Comparison of ENCODE assay signal across 1 cellular context in genomic region chr1:70411360-70411844, GRCh38.
TF ChIP-seq lines count a peak whose summit lies in the region.

No MANE protein-coding gene starts in this region.

TF ChIP-seq in HepG2, 621 proteins besides CTCF, POLR2A, EP300 and RAD21 (continued from another document and continues in another):
- no peak for TF ChIP-seq TCF7L2 (IDR thresholded peaks at IDR 0.05; ENCODE audit: low read depth, low read length)
- TF ChIP-seq HOXA7 (CRISPR knock-in tag; IDR thresholded peaks at IDR 0.05): no peak
- peak; percentile 13 for TF ChIP-seq ASH2L (IDR thresholded peaks at IDR 0.05; ENCODE audit: insufficient read length, low read depth, low read length)
- 0 out of 2 replicates have a peak, but pooled peaks have one; percentile 4 for TF ChIP-seq ZNF296 (CRISPR knock-in tag; conservative IDR thresholded peaks at IDR 0.05)
- TF ChIP-seq ZNF883 (CRISPR knock-in tag; IDR thresholded peaks at IDR 0.05; ENCODE audit: not compliant biosample characterization): peak; percentile 3
- 0 out of 2 replicates have a peak, but pooled peaks have one; percentile 9 for TF ChIP-seq ZSCAN20 (CRISPR knock-in tag; IDR thresholded peaks at IDR 0.05; ENCODE audit: borderline replicate concordance)
- peak; percentile 55 for TF ChIP-seq ZEB1 (IDR thresholded peaks at IDR 0.05; ENCODE audit: insufficient replicate concordance, low read depth)
- TF ChIP-seq ZNF652 (CRISPR knock-in tag; IDR thresholded peaks at IDR 0.05; ENCODE audit: borderline replicate concordance, low read depth): no peak
- TF ChIP-seq, protein P1, sequence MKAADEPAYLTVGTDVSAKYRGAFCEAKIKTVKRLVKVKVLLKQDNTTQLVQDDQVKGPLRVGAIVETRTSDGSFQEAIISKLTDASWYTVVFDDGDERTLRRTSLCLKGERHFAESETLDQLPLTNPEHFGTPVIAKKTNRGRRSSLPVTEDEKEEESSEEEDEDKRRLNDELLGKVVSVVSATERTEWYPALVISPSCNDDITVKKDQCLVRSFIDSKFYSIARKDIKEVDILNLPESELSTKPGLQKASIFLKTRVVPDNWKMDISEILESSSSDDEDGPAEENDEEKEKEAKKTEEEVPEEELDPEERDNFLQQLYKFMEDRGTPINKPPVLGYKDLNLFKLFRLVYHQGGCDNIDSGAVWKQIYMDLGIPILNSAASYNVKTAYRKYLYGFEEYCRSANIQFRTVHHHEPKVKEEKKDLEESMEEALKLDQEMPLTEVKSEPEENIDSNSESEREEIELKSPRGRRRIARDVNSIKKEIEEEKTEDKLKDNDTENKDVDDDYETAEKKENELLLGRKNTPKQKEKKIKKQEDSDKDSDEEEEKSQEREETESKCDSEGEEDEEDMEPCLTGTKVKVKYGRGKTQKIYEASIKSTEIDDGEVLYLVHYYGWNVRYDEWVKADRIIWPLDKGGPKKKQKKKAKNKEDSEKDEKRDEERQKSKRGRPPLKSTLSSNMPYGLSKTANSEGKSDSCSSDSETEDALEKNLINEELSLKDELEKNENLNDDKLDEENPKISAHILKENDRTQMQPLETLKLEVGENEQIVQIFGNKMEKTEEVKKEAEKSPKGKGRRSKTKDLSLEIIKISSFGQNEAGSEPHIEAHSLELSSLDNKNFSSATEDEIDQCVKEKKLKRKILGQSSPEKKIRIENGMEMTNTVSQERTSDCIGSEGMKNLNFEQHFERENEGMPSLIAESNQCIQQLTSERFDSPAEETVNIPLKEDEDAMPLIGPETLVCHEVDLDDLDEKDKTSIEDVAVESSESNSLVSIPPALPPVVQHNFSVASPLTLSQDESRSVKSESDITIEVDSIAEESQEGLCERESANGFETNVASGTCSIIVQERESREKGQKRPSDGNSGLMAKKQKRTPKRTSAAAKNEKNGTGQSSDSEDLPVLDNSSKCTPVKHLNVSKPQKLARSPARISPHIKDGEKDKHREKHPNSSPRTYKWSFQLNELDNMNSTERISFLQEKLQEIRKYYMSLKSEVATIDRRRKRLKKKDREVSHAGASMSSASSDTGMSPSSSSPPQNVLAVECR (CRISPR knock-in tag; IDR thresholded peaks at IDR 0.05; ENCODE audit: borderline replicate concordance): peak; percentile 18
- no peak for TF ChIP-seq ZNF382 (CRISPR knock-in tag; IDR thresholded peaks at IDR 0.05; ENCODE audit: borderline replicate concordance)
- 0 out of 2 replicates have a peak, but pooled peaks have one; percentile 9 for TF ChIP-seq ZNF891 (CRISPR knock-in tag; IDR thresholded peaks at IDR 0.05)
- TF ChIP-seq PRDM10 (CRISPR knock-in tag; IDR thresholded peaks at IDR 0.05; ENCODE audit: low read depth): no peak
- TF ChIP-seq HNF4A (CRISPR knock-in tag; IDR thresholded peaks at IDR 0.05): no peak
- no peak for TF ChIP-seq ATF2 (CRISPR knock-in tag; IDR thresholded peaks at IDR 0.05)
- TF ChIP-seq, protein P2, sequence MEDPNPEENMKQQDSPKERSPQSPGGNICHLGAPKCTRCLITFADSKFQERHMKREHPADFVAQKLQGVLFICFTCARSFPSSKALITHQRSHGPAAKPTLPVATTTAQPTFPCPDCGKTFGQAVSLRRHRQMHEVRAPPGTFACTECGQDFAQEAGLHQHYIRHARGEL (CRISPR knock-in tag; IDR thresholded peaks at IDR 0.05): no peak
- TF ChIP-seq RXRA (CRISPR knock-in tag; IDR thresholded peaks at IDR 0.05): no peak
- TF ChIP-seq RAD51 (IDR thresholded peaks at IDR 0.05; ENCODE audit: borderline replicate concordance): no peak
- TF ChIP-seq SNRNP70 (IDR thresholded peaks at IDR 0.05; ENCODE audit: low read depth, low read length): no peak
- no peak for TF ChIP-seq ZNF552 (CRISPR knock-in tag; IDR thresholded peaks at IDR 0.05; ENCODE audit: borderline replicate concordance)
- TF ChIP-seq, protein P3, sequence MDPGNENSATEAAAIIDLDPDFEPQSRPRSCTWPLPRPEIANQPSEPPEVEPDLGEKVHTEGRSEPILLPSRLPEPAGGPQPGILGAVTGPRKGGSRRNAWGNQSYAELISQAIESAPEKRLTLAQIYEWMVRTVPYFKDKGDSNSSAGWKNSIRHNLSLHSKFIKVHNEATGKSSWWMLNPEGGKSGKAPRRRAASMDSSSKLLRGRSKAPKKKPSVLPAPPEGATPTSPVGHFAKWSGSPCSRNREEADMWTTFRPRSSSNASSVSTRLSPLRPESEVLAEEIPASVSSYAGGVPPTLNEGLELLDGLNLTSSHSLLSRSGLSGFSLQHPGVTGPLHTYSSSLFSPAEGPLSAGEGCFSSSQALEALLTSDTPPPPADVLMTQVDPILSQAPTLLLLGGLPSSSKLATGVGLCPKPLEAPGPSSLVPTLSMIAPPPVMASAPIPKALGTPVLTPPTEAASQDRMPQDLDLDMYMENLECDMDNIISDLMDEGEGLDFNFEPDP (CRISPR knock-in tag; conservative IDR thresholded peaks at IDR 0.05): no peak
- TF ChIP-seq AGO2 (optimal IDR thresholded peaks at IDR 0.05; ENCODE audit: low read depth, low read length): no peak
- no peak for TF ChIP-seq SMYD3 (CRISPR knock-in tag; IDR thresholded peaks at IDR 0.05)
- TF ChIP-seq GPN1 (CRISPR knock-in tag; IDR thresholded peaks at IDR 0.05; ENCODE audit: borderline replicate concordance): no peak
- peak; percentile 13 for TF ChIP-seq U2AF1 (optimal IDR thresholded peaks at IDR 0.05; ENCODE audit: low read depth, low read length)
- no peak for TF ChIP-seq SNAI1 (CRISPR knock-in tag; IDR thresholded peaks at IDR 0.05; ENCODE audit: borderline replicate concordance)
- TF ChIP-seq PHF20 (CRISPR knock-in tag; IDR thresholded peaks at IDR 0.05): no peak
- TF ChIP-seq RBFOX2 (IDR thresholded peaks at IDR 0.05; ENCODE audit: low read depth, low read length): 0 out of 2 replicates have a peak, but pooled peaks have one; percentile 28
- 0 out of 2 replicates have a peak, but pooled peaks have one; percentile 9 for TF ChIP-seq MAX (IDR thresholded peaks at IDR 0.05)
- no peak for TF ChIP-seq FLYWCH1 (CRISPR knock-in tag; IDR thresholded peaks at IDR 0.05)
- TF ChIP-seq, protein P4, sequence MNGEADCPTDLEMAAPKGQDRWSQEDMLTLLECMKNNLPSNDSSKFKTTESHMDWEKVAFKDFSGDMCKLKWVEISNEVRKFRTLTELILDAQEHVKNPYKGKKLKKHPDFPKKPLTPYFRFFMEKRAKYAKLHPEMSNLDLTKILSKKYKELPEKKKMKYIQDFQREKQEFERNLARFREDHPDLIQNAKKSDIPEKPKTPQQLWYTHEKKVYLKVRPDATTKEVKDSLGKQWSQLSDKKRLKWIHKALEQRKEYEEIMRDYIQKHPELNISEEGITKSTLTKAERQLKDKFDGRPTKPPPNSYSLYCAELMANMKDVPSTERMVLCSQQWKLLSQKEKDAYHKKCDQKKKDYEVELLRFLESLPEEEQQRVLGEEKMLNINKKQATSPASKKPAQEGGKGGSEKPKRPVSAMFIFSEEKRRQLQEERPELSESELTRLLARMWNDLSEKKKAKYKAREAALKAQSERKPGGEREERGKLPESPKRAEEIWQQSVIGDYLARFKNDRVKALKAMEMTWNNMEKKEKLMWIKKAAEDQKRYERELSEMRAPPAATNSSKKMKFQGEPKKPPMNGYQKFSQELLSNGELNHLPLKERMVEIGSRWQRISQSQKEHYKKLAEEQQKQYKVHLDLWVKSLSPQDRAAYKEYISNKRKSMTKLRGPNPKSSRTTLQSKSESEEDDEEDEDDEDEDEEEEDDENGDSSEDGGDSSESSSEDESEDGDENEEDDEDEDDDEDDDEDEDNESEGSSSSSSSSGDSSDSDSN (CRISPR knock-in tag; IDR thresholded peaks at IDR 0.05): 0 out of 2 replicates have a peak, but pooled peaks have one; percentile 37
- 0 out of 2 replicates have a peak, but pooled peaks have one; percentile 40 for TF ChIP-seq MYPOP (CRISPR knock-in tag; IDR thresholded peaks at IDR 0.05)
- TF ChIP-seq ZNF513 (CRISPR knock-in tag; conservative IDR thresholded peaks at IDR 0.05): no peak
- 0 out of 2 replicates have a peak, but pooled peaks have one; percentile 4 for TF ChIP-seq FOXA3 (CRISPR knock-in tag; IDR thresholded peaks at IDR 0.05)
- TF ChIP-seq KDM4B (CRISPR knock-in tag; IDR thresholded peaks at IDR 0.05): no peak; the same call in 1 of the 2 replicates
- TF ChIP-seq, protein P5, sequence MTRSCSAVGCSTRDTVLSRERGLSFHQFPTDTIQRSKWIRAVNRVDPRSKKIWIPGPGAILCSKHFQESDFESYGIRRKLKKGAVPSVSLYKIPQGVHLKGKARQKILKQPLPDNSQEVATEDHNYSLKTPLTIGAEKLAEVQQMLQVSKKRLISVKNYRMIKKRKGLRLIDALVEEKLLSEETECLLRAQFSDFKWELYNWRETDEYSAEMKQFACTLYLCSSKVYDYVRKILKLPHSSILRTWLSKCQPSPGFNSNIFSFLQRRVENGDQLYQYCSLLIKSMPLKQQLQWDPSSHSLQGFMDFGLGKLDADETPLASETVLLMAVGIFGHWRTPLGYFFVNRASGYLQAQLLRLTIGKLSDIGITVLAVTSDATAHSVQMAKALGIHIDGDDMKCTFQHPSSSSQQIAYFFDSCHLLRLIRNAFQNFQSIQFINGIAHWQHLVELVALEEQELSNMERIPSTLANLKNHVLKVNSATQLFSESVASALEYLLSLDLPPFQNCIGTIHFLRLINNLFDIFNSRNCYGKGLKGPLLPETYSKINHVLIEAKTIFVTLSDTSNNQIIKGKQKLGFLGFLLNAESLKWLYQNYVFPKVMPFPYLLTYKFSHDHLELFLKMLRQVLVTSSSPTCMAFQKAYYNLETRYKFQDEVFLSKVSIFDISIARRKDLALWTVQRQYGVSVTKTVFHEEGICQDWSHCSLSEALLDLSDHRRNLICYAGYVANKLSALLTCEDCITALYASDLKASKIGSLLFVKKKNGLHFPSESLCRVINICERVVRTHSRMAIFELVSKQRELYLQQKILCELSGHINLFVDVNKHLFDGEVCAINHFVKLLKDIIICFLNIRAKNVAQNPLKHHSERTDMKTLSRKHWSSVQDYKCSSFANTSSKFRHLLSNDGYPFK (CRISPR knock-in tag; IDR thresholded peaks at IDR 0.05; ENCODE audit: borderline replicate concordance): 0 out of 2 replicates have a peak, but pooled peaks have one; percentile 16
- TF ChIP-seq ZNF20 (CRISPR knock-in tag; IDR thresholded peaks at IDR 0.05): 0 out of 2 replicates have a peak, but pooled peaks have one; percentile 43
- peak; percentile 2; the same call in 1 of the 2 replicates for TF ChIP-seq YEATS4 (CRISPR knock-in tag; IDR thresholded peaks at IDR 0.05; ENCODE audit: borderline replicate concordance)
- no peak for TF ChIP-seq ZNF75D (CRISPR knock-in tag; IDR thresholded peaks at IDR 0.05; ENCODE audit: borderline replicate concordance)
- TF ChIP-seq ZNF34 (CRISPR knock-in tag; IDR thresholded peaks at IDR 0.05; ENCODE audit: borderline replicate concordance): no peak
- TF ChIP-seq SRY (CRISPR knock-in tag; IDR thresholded peaks at IDR 0.05): 0 out of 2 replicates have a peak, but pooled peaks have one; percentile 9
- no peak for TF ChIP-seq NBN (conservative IDR thresholded peaks at IDR 0.05)
